ENCODE assay signal across 8 cellular contexts in the genomic region with DNA sequence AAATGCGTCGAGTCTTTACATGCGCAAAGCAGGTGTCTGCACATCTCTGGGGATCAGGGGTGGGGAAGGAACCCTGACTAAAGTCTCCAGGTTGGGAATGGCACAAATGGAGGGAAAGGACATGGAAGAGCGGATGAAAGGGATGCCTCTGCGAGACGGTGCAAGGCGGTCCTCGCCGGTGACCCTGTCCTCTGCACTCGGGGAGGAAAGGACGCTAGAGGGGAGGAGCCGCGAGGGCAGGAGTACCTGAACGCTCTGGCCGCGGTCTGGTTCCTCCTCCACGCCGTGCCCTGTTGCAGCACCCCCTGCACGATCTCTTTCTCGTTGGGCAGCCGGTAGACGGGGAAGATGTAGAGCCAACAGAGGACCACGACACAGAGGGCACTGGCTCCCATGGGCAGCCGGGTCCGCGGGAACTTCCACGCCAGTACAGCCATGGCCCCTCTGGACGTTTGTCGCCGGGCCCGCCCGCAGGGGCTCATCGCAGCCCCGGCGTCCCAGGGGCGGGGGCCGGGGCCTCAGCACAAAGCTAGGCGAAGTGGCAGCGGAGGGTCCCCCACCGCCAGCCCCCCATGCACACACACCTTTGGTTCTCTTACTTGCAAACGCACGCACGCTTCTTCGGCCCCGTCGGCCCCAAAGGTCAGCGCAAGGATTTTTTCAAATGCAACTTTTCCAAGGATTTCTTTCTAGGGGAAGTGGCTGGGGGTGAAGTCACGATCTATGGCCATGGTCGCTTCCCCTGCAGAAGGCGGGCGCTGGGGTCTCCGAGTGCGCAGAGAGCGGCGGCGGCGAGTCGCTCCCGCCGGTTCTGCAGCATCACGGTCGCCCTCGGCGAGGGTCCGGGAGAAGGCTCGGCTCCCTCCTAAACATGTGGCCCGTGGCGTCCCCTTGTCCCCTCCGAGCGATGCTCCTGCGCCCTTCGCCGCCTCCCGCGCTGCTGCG. TPM values are rescaled to one million over a fixed set of nuclear protein-coding genes. Genes with fewer than 3 reads are reported as not detected.
A peak's percentile ranks its signal among the peaks of the same experiment; 100 is the strongest.
DNase-seq lines count a peak whose midpoint lies in the region; ATAC-seq and TF ChIP-seq lines count a peak whose summit lies in the region.

No MANE protein-coding gene starts in this region.

- ATAC-seq in GM21515 (IDR thresholded peaks at IDR 0.05; ENCODE audit: unreplicated experiment): no peak

- peak overlapping the region; percentile 91 for H3K4me3 Mint-ChIP-seq in nephron progenitor cell

- peak overlapping the region; percentile 69 for H3K4me3 ChIP-seq in epithelial cell of esophagus (ENCODE audit: low read length)

- DNase-seq in GM10266 (ENCODE audit: extremely low spot score) (peak; percentile 14), epithelial cell of esophagus (ENCODE audit: low read depth) (no peak), nephron progenitor cell (peak; percentile 44), mesenteric fat pad (ENCODE audit: low spot score) (no peak), OCI-M1 (lab: John Stamatoyannopoulos, UW) (no peak), HCEC 1CT (no peak)
- DNase-seq in activated CD4-positive, alpha-beta T cell treated with anti-CD3 and anti-CD28 coated beads for 48 hours: peak; percentile 24

- H3K27ac Mint-ChIP-seq in nephron progenitor cell: no peak overlapping the region

- peaks cover 31% of the 10 kb centered on the region for H3K27me3 Mint-ChIP-seq in nephron progenitor cell (ENCODE audit: low read depth, poor library complexity)

- peaks cover 38% of the 10 kb centered on the region for H3K4me1 Mint-ChIP-seq in nephron progenitor cell

- TF ChIP-seq CTCF in GM10266 (IDR thresholded peaks at IDR 0.05; ENCODE audit: control insufficient read depth, insufficient read depth, low read depth, missing control alignments): no peak
- no peak for TF ChIP-seq CTCF in epithelial cell of esophagus (IDR thresholded peaks at IDR 0.05; ENCODE audit: insufficient read depth, low read depth, low read length, missing control alignments)
- TF ChIP-seq CTCF in nephron progenitor cell (IDR thresholded peaks at IDR 0.05): no peak

- H3K36me3 Mint-ChIP-seq in nephron progenitor cell (ENCODE audit: low read depth): peaks cover 4% of the 10 kb centered on the region

- no peaks in the 10 kb centered on the region for H3K9me3 Mint-ChIP-seq in nephron progenitor cell

RNA-seq across cellular contexts. Expression of a gene that starts 0.5 kb away (rescaled TPM):
- 1.6 TPM for total RNA-seq in mesenteric fat pad

Comparison
In these comparisons a context has a peak if more than half of its experiments do, and no peak if none do; other contexts are left out.
1. DNase-seq: peak in GM10266 (single experiment), activated CD4-positive, alpha-beta T cell treated with anti-CD3 and anti-CD28 coated beads for 48 hours (single experiment) and nephron progenitor cell (single experiment); none in epithelial cell of esophagus (single experiment), mesenteric fat pad (single experiment), OCI-M1 (single experiment) and HCEC 1CT (single experiment).